8 cellular contexts compared by ENCODE assay signal in genomic region chr7:28411876-28412662, GRCh38. TPM values are rescaled to one million over a fixed set of nuclear protein-coding genes. Genes with fewer than 3 reads are reported as not detected.
DNase-seq lines count a peak whose midpoint lies in the region; ATAC-seq and TF ChIP-seq lines count a peak whose summit lies in the region.

CREB5 (plus strand) TSS chr7:28412518; CDS start chr7:28412915, 397 bp downstream.

- H3K9me3 Mint-ChIP-seq in activated CD4-positive, alpha-beta T cell treated with anti-CD3 and anti-CD28 coated beads, Interleukin-2, amount 10 ng/mL, durations not matched to agents 24 days and 14 days = no peaks in the 10 kb centered on the region
- H3K9me3 Mint-ChIP-seq in type B pancreatic cell (no peaks in the 10 kb centered on the region), T-cell (no peaks in the 10 kb centered on the region)

- H3K4me3 Mint-ChIP-seq in activated CD4-positive, alpha-beta T cell treated with anti-CD3 and anti-CD28 coated beads, Interleukin-2, amount 10 ng/mL, durations not matched to agents 24 days and 14 days = peak within 1 kb of the TSS; percentile 64
- H3K4me3 Mint-ChIP-seq in type B pancreatic cell = peak within 1 kb of the TSS; percentile 91
- H3K4me3 Mint-ChIP-seq in T-cell = peak within 1 kb of the TSS in 1 of 3 donors; percentile 87

- peaks cover 3% of the 10 kb centered on the region for H3K36me3 Mint-ChIP-seq in activated CD4-positive, alpha-beta T cell treated with anti-CD3 and anti-CD28 coated beads, Interleukin-2, amount 10 ng/mL, durations not matched to agents 24 days and 14 days (ENCODE audit: low read depth)
- H3K36me3 Mint-ChIP-seq in type B pancreatic cell = peaks cover 4% of the 10 kb centered on the region
- no peaks in the 10 kb centered on the region for H3K36me3 Mint-ChIP-seq in T-cell

- peaks cover 71% of the 10 kb centered on the region for H3K27me3 Mint-ChIP-seq in activated CD4-positive, alpha-beta T cell treated with anti-CD3 and anti-CD28 coated beads, Interleukin-2, amount 10 ng/mL, durations not matched to agents 24 days and 14 days
- H3K27me3 Mint-ChIP-seq in type B pancreatic cell = peaks cover 86% of the 10 kb centered on the region
- H3K27me3 Mint-ChIP-seq in T-cell = peaks cover 74 to 76% of the 10 kb centered on the region in 2 donors

- H3K4me1 Mint-ChIP-seq in activated CD4-positive, alpha-beta T cell treated with anti-CD3 and anti-CD28 coated beads, Interleukin-2, amount 10 ng/mL, durations not matched to agents 24 days and 14 days = peaks cover 21% of the 10 kb centered on the region
- peaks cover 41% of the 10 kb centered on the region for H3K4me1 Mint-ChIP-seq in type B pancreatic cell (ENCODE audit: unreplicated experiment)
- peaks cover 20 to 27% (median 23%) of the 10 kb centered on the region in 3 donors for H3K4me1 Mint-ChIP-seq in T-cell

- CTCF ChIA-PET in T-cell (lab: Charles Lee) = no interaction called here

- DNase-seq in activated CD4-positive, alpha-beta T cell treated with anti-CD3 and anti-CD28 coated beads, Interleukin-2, amount 10 ng/mL, durations not matched to agents 24 days and 14 days = no peak
- no peak for DNase-seq in activated CD4-positive, alpha-beta T cell treated with anti-CD3 and anti-CD28 coated beads, Interleukin-2, amount 50 U/mL, for 48 hours
- DNase-seq in left kidney (ENCODE audit: low read depth, low spot score) = peak; percentile 75
- no peak for DNase-seq in type B pancreatic cell (ENCODE audit: extremely low spot score, unreplicated experiment)
- DNase-seq in T-cell = no peak
- no peak for DNase-seq in activated effector memory CD4-positive, alpha-beta T cell treated with anti-CD3 and anti-CD28 coated beads, Interleukin-2, amount 50 U/mL, for 16 hours

- H3K27ac Mint-ChIP-seq in activated CD4-positive, alpha-beta T cell treated with anti-CD3 and anti-CD28 coated beads, Interleukin-2, amount 10 ng/mL, durations not matched to agents 24 days and 14 days = no peak within 1 kb of the TSS
- peak within 1 kb of the TSS; percentile 11 for H3K27ac Mint-ChIP-seq in type B pancreatic cell
- H3K27ac Mint-ChIP-seq in T-cell = peak within 1 kb of the TSS in 1 of 2 donors; percentile 2

- POLR2A ChIA-PET in T-cell (lab: Charles Lee) = no interaction called here

- intact Hi-C loops in activated CD4-positive, alpha-beta T cell treated with anti-CD3 and anti-CD28 coated beads, Interleukin-2, amount 10 ng/mL, durations not matched to agents 24 days and 14 days (cut with micrococcal nuclease) = no loop called here

- ATAC-seq in T-cell (replicated peaks in 1 of 4) (no peak), GM18520 (IDR thresholded peaks at IDR 0.05; ENCODE audit: unreplicated experiment) (no peak)

- peak; percentile 40 for TF ChIP-seq CTCF in type B pancreatic cell (conservative IDR thresholded peaks at IDR 0.05)

- H3K27ac ChIP-seq in adipose tissue (ENCODE audit: low read depth, low read length) = no peak within 1 kb of the TSS

- WGBS in adipose tissue, 3 donors = 50 to 71% (median 71%) methylated on average over 8 of the region's 8 CpGs

RNA-seq across cellular contexts. Expression of gene CREB5, which starts in this region (rescaled TPM):
- not detected in 2 replicates for total RNA-seq in activated CD4-positive, alpha-beta T cell treated with anti-CD3 and anti-CD28 coated beads, Interleukin-2, amount 10 ng/mL, durations not matched to agents 24 days and 14 days
- 10 to 100 TPM in 2 of 3 donors, 1 to 10 TPM in 1; 1.3 to 33.2 (median 26.7) TPM for polyA plus RNA-seq in adipose tissue
- 5.6 and 31.0 TPM in 2 replicates for total RNA-seq in type B pancreatic cell (ENCODE audit: low replicate concordance)
- total RNA-seq in T-cell = under 1 TPM; 0.03 to 0.58 (median 0.23) TPM
